ENCODE assay signal across 21 cellular contexts in the genomic region with DNA sequence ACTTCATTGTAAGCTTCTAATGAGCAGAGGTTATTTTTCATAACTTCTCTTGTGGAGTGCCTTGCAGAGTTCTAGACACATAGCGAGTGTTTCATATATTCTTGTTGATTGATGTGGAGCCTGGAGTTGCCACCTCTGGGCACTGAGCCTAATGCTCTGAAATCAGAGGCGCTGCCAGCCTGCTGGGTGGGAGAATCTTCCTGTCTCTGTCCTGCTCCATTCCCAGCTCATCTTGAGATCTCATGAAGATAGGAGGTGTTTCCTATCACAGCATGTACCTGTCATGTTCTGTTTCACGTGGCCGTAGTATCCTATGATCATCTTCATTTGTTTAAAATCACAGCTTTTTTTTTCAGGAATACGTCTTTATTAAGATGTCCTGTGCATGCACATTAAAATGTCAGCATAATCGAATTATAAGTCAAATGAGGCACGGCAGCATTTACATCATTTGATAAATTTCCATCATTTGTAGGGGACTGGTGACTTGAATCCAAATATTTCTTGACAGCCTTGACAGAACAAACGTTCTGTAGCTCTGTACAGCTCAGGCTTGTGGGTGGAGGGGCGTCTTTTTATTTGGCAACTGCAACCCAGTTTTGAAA.
"Had no signal": no experiment of that assay in that cellular context is flagged by ENCODE, and none has a peak within 500 bp of the region (broad histone marks: within the 10 kb centered on the region; RNA-seq: fewer than 3 reads in every experiment).

No MANE protein-coding gene starts in this region.

- ATAC-seq: activated CD4-positive, CD25-positive, alpha-beta regulatory T cell treated with anti-CD3 and anti-CD28 coated beads, Interleukin-2, amount 50 U/mL, for 24 hours; activated CD8-positive, alpha-beta T cell treated with anti-CD3 and anti-CD28 coated beads, Interleukin-2, amount 10 ng/mL, durations not matched to agents 7 days and 5 days had no signal

- H3K36me3 Mint-ChIP-seq: activated naive CD8-positive, alpha-beta T cell treated with anti-CD3 and anti-CD28 coated beads, Interleukin-2, amount 10 ng/mL, durations not matched to agents 7 days and 5 days had no signal

- H3K27me3 Mint-ChIP-seq: activated naive CD8-positive, alpha-beta T cell treated with anti-CD3 and anti-CD28 coated beads, Interleukin-2, amount 10 ng/mL, durations not matched to agents 7 days and 5 days had no signal

- H3K4me1 Mint-ChIP-seq: activated naive CD8-positive, alpha-beta T cell treated with anti-CD3 and anti-CD28 coated beads, Interleukin-2, amount 10 ng/mL, durations not matched to agents 7 days and 5 days; central memory CD8-positive, alpha-beta T cell had no signal

- H3K4me3 Mint-ChIP-seq: activated CD8-positive, alpha-beta T cell treated with anti-CD3 and anti-CD28 coated beads, Interleukin-2, amount 10 ng/mL, durations not matched to agents 7 days and 5 days; activated naive CD8-positive, alpha-beta T cell treated with anti-CD3 and anti-CD28 coated beads, Interleukin-2, amount 10 ng/mL, durations not matched to agents 7 days and 5 days; central memory CD8-positive, alpha-beta T cell; T-helper 1 cell treated with Interleukin-12 subunit alpha and Interleukin-12 subunit beta and Interleukin-4 antibody, amounts not matched to agents 30 μg/mL and 1 μg/mL, for 36 hours had no signal

- H3K36me3 ChIP-seq: adrenal gland, SJCRH30 had no signal

- H3K27me3 ChIP-seq: adrenal gland, SJCRH30 had no signal

- H3K4me3 ChIP-seq: adrenal gland, SJCRH30 had no signal

- DNase-seq: activated CD4-positive, alpha-beta T cell treated with anti-CD3 and anti-CD28 coated beads for 48 hours; activated CD4-positive, alpha-beta T cell treated with anti-CD3 and anti-CD28 coated beads, Interleukin-2, amount 50 U/mL, for 4 hours; activated CD8-positive, alpha-beta memory T cell treated with anti-CD3 and anti-CD28 coated beads, Interleukin-2, amount 50 U/mL, for 48 hours; activated CD8-positive, alpha-beta T cell treated with anti-CD3 and anti-CD28 coated beads, Interleukin-2, amount 10 ng/mL, durations not matched to agents 7 days and 5 days; activated naive CD4-positive, alpha-beta T cell treated with anti-CD3 and anti-CD28 coated beads, Interleukin-2, amount 50 U/mL, for 16 hours; activated naive CD8-positive, alpha-beta T cell treated with anti-CD3 and anti-CD28 coated beads, Interleukin-2, amount 10 ng/mL, durations not matched to agents 7 days and 5 days; activated T-cell treated with anti-CD3 and anti-CD28 coated beads, Interleukin-2, amount 50 U/mL, for 1 hour; adrenal gland; IMR-90; Kasumi-1; KBM-7; NCI-H146; NCI-H2029; NCI-H2107; NCI-H345; NCI-H524; NCI-H748 treated with DMSO at 0.1 percent for 48 hours; SJCRH30 had no signal

- H3K27ac Mint-ChIP-seq: activated CD8-positive, alpha-beta T cell treated with anti-CD3 and anti-CD28 coated beads, Interleukin-2, amount 10 ng/mL, durations not matched to agents 7 days and 5 days; activated naive CD8-positive, alpha-beta T cell treated with anti-CD3 and anti-CD28 coated beads, Interleukin-2, amount 10 ng/mL, durations not matched to agents 7 days and 5 days; T-helper 1 cell treated with Interleukin-12 subunit alpha and Interleukin-12 subunit beta and Interleukin-4 antibody, amounts not matched to agents 30 μg/mL and 1 μg/mL, for 36 hours had no signal

- H3K27ac ChIP-seq: adrenal gland, SJCRH30 had no signal

- H3K9me3 ChIP-seq: adrenal gland, SJCRH30 had no signal

- H3K9me3 Mint-ChIP-seq: activated naive CD8-positive, alpha-beta T cell treated with anti-CD3 and anti-CD28 coated beads, Interleukin-2, amount 10 ng/mL, durations not matched to agents 7 days and 5 days; central memory CD8-positive, alpha-beta T cell; T-helper 1 cell treated with Interleukin-12 subunit alpha and Interleukin-12 subunit beta and Interleukin-4 antibody, amounts not matched to agents 30 μg/mL and 1 μg/mL, for 36 hours had no signal

- H3K4me1 ChIP-seq: adrenal gland, SJCRH30 had no signal
